In genomic region chr5:181047288-181047687, GRCh38 we compare ENCODE assay signal across 2 cellular contexts.
TF ChIP-seq lines count a peak whose summit lies in the region.

No MANE protein-coding gene starts in this region.

TF ChIP-seq in A549, 52 proteins besides CTCF, POLR2A, EP300 and RAD21:
- TF ChIP-seq JUNB (IDR thresholded peaks at IDR 0.05), result no peak
- no peak for TF ChIP-seq MYC (IDR thresholded peaks at IDR 0.05; ENCODE audit: borderline replicate concordance, low read length)
- TF ChIP-seq CBX2 (IDR thresholded peaks at IDR 0.05; ENCODE audit: borderline replicate concordance, low read depth), result no peak
- no peak for TF ChIP-seq NR3C1 (IDR thresholded peaks at IDR 0.05)
- peak; percentile 14 for TF ChIP-seq MAFK (IDR thresholded peaks at IDR 0.05; ENCODE audit: partially characterized antibody)
- no peak for TF ChIP-seq EHMT2 (IDR thresholded peaks at IDR 0.05; ENCODE audit: low read depth)

TF ChIP-seq in K562, 482 proteins besides CTCF, POLR2A, EP300 and RAD21:
- TF ChIP-seq C11orf30 (IDR thresholded peaks at IDR 0.05; ENCODE audit: low read depth) (peak; percentile 53; the same call in 1 of the 2 replicates), MYNN (IDR thresholded peaks at IDR 0.05) (no peak), MYNN (CRISPR knock-in tag; IDR thresholded peaks at IDR 0.05) (no peak), ZNF133 (CRISPR knock-in tag; IDR thresholded peaks at IDR 0.05) (no peak), ZNF316 (IDR thresholded peaks at IDR 0.05) (peak; percentile 77), POLR2AphosphoS2 (IDR thresholded peaks at IDR 0.05; ENCODE audit: low read length) (no peak)
